In genomic region chr5:158022393-158022792, GRCh38 we compare ENCODE assay signal across 26 cellular contexts.
"Had no signal": no experiment of that assay in that cellular context is flagged by ENCODE, and none has a peak within 500 bp of the region (broad histone marks: within the 10 kb centered on the region; RNA-seq: fewer than 3 reads in every experiment).

No MANE protein-coding gene starts in this region.

- DNase-seq: activated CD4-positive, alpha-beta T cell treated with anti-CD3 and anti-CD28 coated beads, Interleukin-2, amount 10 ng/mL, durations not matched to agents 24 days and 14 days; activated CD4-positive, alpha-beta T cell treated with anti-CD3 and anti-CD28 coated beads, Interleukin-2, amount 50 U/mL, for 4 hours; activated CD8-positive, alpha-beta T cell treated with anti-CD3 and anti-CD28 coated beads for 36 hours; activated effector memory CD4-positive, alpha-beta T cell treated with anti-CD3 and anti-CD28 coated beads, Interleukin-2, amount 50 U/mL, for 16 hours; activated naive CD4-positive, alpha-beta T cell; activated naive CD4-positive, alpha-beta T cell treated with anti-CD3 and anti-CD28 coated beads, Interleukin-2, amount 50 U/mL, for 16 hours; activated naive CD8-positive, alpha-beta T cell treated with anti-CD3 and anti-CD28 coated beads for 36 hours; activated T-cell treated with anti-CD3 and anti-CD28 coated beads, Interleukin-2, amount 50 U/mL, for 1 hour; activated T-cell treated with anti-CD3 and anti-CD28 coated beads, Interleukin-2, amount 50 U/mL, for 72 hours; amniotic stem cell; aorta; brain microvascular endothelial cell; Karpas-422; KBM-7; NCI-H1105; NCI-H1417 treated with DMSO at 0.1 percent for 48 hours; NCI-H187 treated with DMSO at 0.1 percent for 48 hours; NCI-H2081; NCI-H226; NCI-H524 treated with DMSO at 0.1 percent for 48 hours; SHP77; SJCRH30; T1000 had no signal

- H3K9me3 ChIP-seq: SJCRH30 had no signal

- H3K9me3 Mint-ChIP-seq: activated CD4-positive, alpha-beta T cell treated with anti-CD3 and anti-CD28 coated beads, Interleukin-2, amount 10 ng/mL, durations not matched to agents 24 days and 14 days; activated CD8-positive, alpha-beta T cell treated with anti-CD3 and anti-CD28 coated beads for 36 hours; activated naive CD8-positive, alpha-beta T cell treated with anti-CD3 and anti-CD28 coated beads for 36 hours; activated T-cell treated with anti-CD3 and anti-CD28 coated beads, Interleukin-2, amount 50 U/mL, for 72 hours; activated T-helper 17 cell treated with anti-CD3 and anti-CD28 coated beads, Interleukin-2, amount 50 U/mL, for 72 hours had no signal

- H3K27ac ChIP-seq: brain microvascular endothelial cell, SJCRH30, SK-N-MC had no signal

- H3K36me3 ChIP-seq: brain microvascular endothelial cell, SJCRH30 had no signal

- H3K27me3 ChIP-seq: brain microvascular endothelial cell, SJCRH30 had no signal

- H3K4me1 ChIP-seq: SJCRH30 had no signal

- H3K4me3 Mint-ChIP-seq: activated CD4-positive, alpha-beta T cell treated with anti-CD3 and anti-CD28 coated beads, Interleukin-2, amount 10 ng/mL, durations not matched to agents 24 days and 14 days; activated CD8-positive, alpha-beta T cell treated with anti-CD3 and anti-CD28 coated beads for 36 hours; activated naive CD8-positive, alpha-beta T cell treated with anti-CD3 and anti-CD28 coated beads for 36 hours; activated T-cell treated with anti-CD3 and anti-CD28 coated beads, Interleukin-2, amount 50 U/mL, for 72 hours; activated T-helper 17 cell treated with anti-CD3 and anti-CD28 coated beads, Interleukin-2, amount 50 U/mL, for 72 hours had no signal

- H3K36me3 Mint-ChIP-seq: activated naive CD8-positive, alpha-beta T cell treated with anti-CD3 and anti-CD28 coated beads for 36 hours had no signal

- H3K4me3 ChIP-seq: SJCRH30, SK-N-MC had no signal

- ATAC-seq: activated CD8-positive, alpha-beta T cell treated with anti-CD3 and anti-CD28 coated beads for 36 hours; activated T-cell treated with anti-CD3 and anti-CD28 coated beads, Interleukin-2, amount 50 U/mL, for 72 hours; activated T-helper 17 cell treated with anti-CD3 and anti-CD28 coated beads, Interleukin-2, amount 50 U/mL, for 72 hours; Panc1 had no signal

- H3K27ac Mint-ChIP-seq: activated CD4-positive, alpha-beta T cell treated with anti-CD3 and anti-CD28 coated beads, Interleukin-2, amount 10 ng/mL, durations not matched to agents 24 days and 14 days; activated CD8-positive, alpha-beta T cell treated with anti-CD3 and anti-CD28 coated beads for 36 hours; activated naive CD8-positive, alpha-beta T cell treated with anti-CD3 and anti-CD28 coated beads for 36 hours; activated T-cell treated with anti-CD3 and anti-CD28 coated beads, Interleukin-2, amount 50 U/mL, for 72 hours; activated T-helper 17 cell treated with anti-CD3 and anti-CD28 coated beads, Interleukin-2, amount 50 U/mL, for 72 hours had no signal

- H3K4me1 Mint-ChIP-seq: activated CD4-positive, alpha-beta T cell treated with anti-CD3 and anti-CD28 coated beads, Interleukin-2, amount 10 ng/mL, durations not matched to agents 24 days and 14 days; activated naive CD8-positive, alpha-beta T cell treated with anti-CD3 and anti-CD28 coated beads for 36 hours; activated T-helper 17 cell treated with anti-CD3 and anti-CD28 coated beads, Interleukin-2, amount 50 U/mL, for 72 hours had no signal
